Comparison of ENCODE assay signal across 9 cellular contexts in the genomic region with DNA sequence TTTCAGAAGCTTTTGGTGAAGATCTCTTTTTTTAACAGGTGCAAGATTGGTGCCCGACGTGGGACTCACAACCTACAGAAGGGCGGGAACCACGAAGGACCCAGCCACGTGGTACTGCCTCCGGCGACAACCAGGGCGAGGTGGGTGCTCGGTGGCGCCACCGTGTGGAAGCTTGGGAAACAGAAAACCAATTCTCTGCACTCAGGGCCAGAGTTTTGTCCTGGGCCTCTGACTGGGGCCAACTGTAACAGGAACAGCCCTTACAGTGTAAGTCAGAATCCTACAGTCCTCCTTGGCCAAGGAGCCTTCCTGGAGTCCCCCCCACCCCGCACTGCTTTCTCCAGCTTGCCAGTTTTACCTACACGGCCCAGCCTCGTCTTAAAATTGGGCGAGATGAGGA. TPM values are rescaled to one million over a fixed set of nuclear protein-coding genes. Genes with fewer than 3 reads are reported as not detected.
DNase-seq lines count a peak whose midpoint lies in the region; ATAC-seq, FAIRE-seq and TF ChIP-seq lines count a peak whose summit lies in the region.
"Had no signal": no experiment of that assay in that cellular context is flagged by ENCODE, and none has a peak within 500 bp of the region (broad histone marks: within the 10 kb centered on the region; RNA-seq: fewer than 3 reads in every experiment).

No MANE protein-coding gene starts in this region.

- POLR2A ChIA-PET in activated CD4-positive, alpha-beta memory T cell treated with anti-CD3 and anti-CD28 coated beads for 36 hours (lab: Charles Lee): no interaction called here

- no peak overlapping the region for H3K27ac ChIP-seq in MM.1S (ENCODE audit: low read length)

- peaks cover 13% of the 10 kb centered on the region for H3K27me3 Mint-ChIP-seq in activated CD4-positive, alpha-beta memory T cell treated with anti-CD3 and anti-CD28 coated beads for 36 hours

- no peak overlapping the region for H3K4me2 ChIP-seq in MM.1S (ENCODE audit: low read depth, low read length)

- no peaks in the 10 kb centered on the region for H3K4me1 ChIP-seq in MM.1S (ENCODE audit: low read length)

- peaks cover 2% of the 10 kb centered on the region for H3K9me3 Mint-ChIP-seq in activated CD4-positive, alpha-beta memory T cell treated with anti-CD3 and anti-CD28 coated beads for 36 hours

- H3K4me3 ChIP-seq in MM.1S (ENCODE audit: low read length) (no peak overlapping the region), epithelial cell of proximal tubule (ENCODE audit: low read depth, low read length) (no peak overlapping the region)

- H4K20me1 ChIP-seq in MM.1S (ENCODE audit: insufficient read depth, low read length): no peaks in the 10 kb centered on the region

- peak; percentile 40 for TF ChIP-seq CTCF in D721Med (IDR thresholded peaks at IDR 0.05; ENCODE audit: insufficient read depth, missing control alignments)
- TF ChIP-seq CTCF in MM.1S (IDR thresholded peaks at IDR 0.05; ENCODE audit: low read length): peak; percentile 67
- peak; percentile 64 for TF ChIP-seq CTCF in epithelial cell of proximal tubule (conservative IDR thresholded peaks at IDR 0.05; ENCODE audit: low read depth, low read length)

- no peaks in the 10 kb centered on the region for H3K36me3 Mint-ChIP-seq in activated CD4-positive, alpha-beta memory T cell treated with anti-CD3 and anti-CD28 coated beads for 36 hours

- no peak overlapping the region for H3K4me3 Mint-ChIP-seq in activated CD4-positive, alpha-beta memory T cell treated with anti-CD3 and anti-CD28 coated beads for 36 hours

- CTCF ChIA-PET in activated CD4-positive, alpha-beta memory T cell treated with anti-CD3 and anti-CD28 coated beads for 36 hours (lab: Charles Lee): interaction anchor here (0.7 to 3.3 kb wide), 5 partner anchors 9 to 167 kb away, joined by 3 to 11 read pairs (median 3); no protein-coding TSS in a partner anchor

- H3K36me3 ChIP-seq in MM.1S (replicated peaks; ENCODE audit: insufficient read depth, low read length): no peaks in the 10 kb centered on the region

- peaks cover 8% of the 10 kb centered on the region for H3K4me1 Mint-ChIP-seq in activated CD4-positive, alpha-beta memory T cell treated with anti-CD3 and anti-CD28 coated beads for 36 hours (ENCODE audit: low read depth)

- H3K27me3 ChIP-seq in MM.1S (replicated peaks; ENCODE audit: insufficient read depth, low read length): no peaks in the 10 kb centered on the region

- no peak overlapping the region for H3K27ac Mint-ChIP-seq in activated CD4-positive, alpha-beta memory T cell treated with anti-CD3 and anti-CD28 coated beads for 36 hours

- no peaks in the 10 kb centered on the region for H3F3A ChIP-seq in MM.1S (ENCODE audit: insufficient read depth, low read length)

- FAIRE-seq in D721Med (lab: Jason Lieb, UNC): no peak

- H3K79me2 ChIP-seq in MM.1S (ENCODE audit: low read length): no peaks in the 10 kb centered on the region

- no peaks in the 10 kb centered on the region for H3K9me3 ChIP-seq in MM.1S (replicated peaks; ENCODE audit: insufficient read depth, low read length)

- no peak overlapping the region for H3K9ac ChIP-seq in MM.1S (ENCODE audit: low read length)

- H2AFZ ChIP-seq in MM.1S (ENCODE audit: low read length): no peak overlapping the region

- DNase-seq in D721Med (ENCODE audit: insufficient read length, low spot score) (no peak), MM.1S (peak; percentile 49), epithelial cell of proximal tubule (ENCODE audit: low read depth) (no peak), posterior vena cava (ENCODE audit: low spot score) (peak; percentile 90), retina (no peak)
- DNase-seq in activated CD4-positive, alpha-beta memory T cell treated with anti-CD3 and anti-CD28 coated beads for 36 hours: peak; percentile 75

- ATAC-seq in GM19023 (IDR thresholded peaks at IDR 0.05; ENCODE audit: unreplicated experiment): no peak
- no peak for ATAC-seq in HG03045 (IDR thresholded peaks at IDR 0.05; ENCODE audit: unreplicated experiment)

- intact Hi-C loops in activated CD4-positive, alpha-beta memory T cell treated with anti-CD3 and anti-CD28 coated beads for 36 hours (cut with micrococcal nuclease): loop anchor here (1.0 kb wide), 1 partner anchor 52 kb away; no protein-coding TSS in a partner anchor
- intact Hi-C loops in posterior vena cava (cut with DNase I): no loop called here

- no peaks in the 10 kb centered on the region for H3K9me2 ChIP-seq in MM.1S (replicated peaks; ENCODE audit: insufficient read depth, low read length)

RNA-seq across cellular contexts. Expression of a gene that starts 11.6 kb away (rescaled TPM):
- total RNA-seq in activated CD4-positive, alpha-beta memory T cell treated with anti-CD3 and anti-CD28 coated beads for 36 hours: not detected
- total RNA-seq in epithelial cell of proximal tubule: not detected in 2 replicates
- not detected for total RNA-seq in posterior vena cava
- total RNA-seq: myocyte had no signal

RNA-seq across cellular contexts. Expression of a gene that starts 13.9 kb away (rescaled TPM):
- not detected for total RNA-seq in activated CD4-positive, alpha-beta memory T cell treated with anti-CD3 and anti-CD28 coated beads for 36 hours
- total RNA-seq in epithelial cell of proximal tubule: not detected in 2 replicates
- total RNA-seq in posterior vena cava: 100 to 1,000 TPM; 123 to 360 TPM
- total RNA-seq: myocyte had no signal

RNA-seq across cellular contexts. Expression of a gene that starts 29.3 kb away (rescaled TPM):
- not detected for total RNA-seq in activated CD4-positive, alpha-beta memory T cell treated with anti-CD3 and anti-CD28 coated beads for 36 hours
- total RNA-seq in epithelial cell of proximal tubule (not detected in 2 replicates), posterior vena cava (10 to 100 TPM; 12.6 to 34.4 TPM)
- total RNA-seq: myocyte had no signal

RNA-seq across cellular contexts. Expression of a gene that starts 47.1 kb away (rescaled TPM):
- not detected for total RNA-seq in activated CD4-positive, alpha-beta memory T cell treated with anti-CD3 and anti-CD28 coated beads for 36 hours
- total RNA-seq in epithelial cell of proximal tubule (18.9 and 88.6 TPM in 2 replicates), posterior vena cava (100 to 1,000 TPM; 158 to 525 TPM)
- total RNA-seq: myocyte had no signal

RNA-seq across cellular contexts. Expression of a gene that starts 55.7 kb away (rescaled TPM):
- not detected for total RNA-seq in activated CD4-positive, alpha-beta memory T cell treated with anti-CD3 and anti-CD28 coated beads for 36 hours
- total RNA-seq in epithelial cell of proximal tubule: not detected in 2 replicates
- not detected for total RNA-seq in posterior vena cava
- total RNA-seq: myocyte had no signal

Comparison
In these comparisons a context has a peak if more than half of its experiments do, and no peak if none do; other contexts are left out.
1. DNase-seq: peak in MM.1S (single experiment), activated CD4-positive, alpha-beta memory T cell treated with anti-CD3 and anti-CD28 coated beads for 36 hours (single experiment) and posterior vena cava (single experiment); none in D721Med (single experiment), epithelial cell of proximal tubule (single experiment) and retina (single experiment).
2. RNA of a gene that starts 13.9 kb away (total RNA-seq): 123 to 360 TPM in posterior vena cava; not detected in activated CD4-positive, alpha-beta memory T cell treated with anti-CD3 and anti-CD28 coated beads for 36 hours and not detected in epithelial cell of proximal tubule; every median in the first group is over 100 times any median in the second.
3. RNA of a gene that starts 29.3 kb away (total RNA-seq): 12.6 to 34.4 TPM in posterior vena cava; not detected in activated CD4-positive, alpha-beta memory T cell treated with anti-CD3 and anti-CD28 coated beads for 36 hours and not detected in epithelial cell of proximal tubule; every median in the first group is over 10 times any median in the second.
4. Peak in every context shown above with its lines, with median percentiles within 50 percentile points of each other: CTCF ChIP-seq.